Comparison of ENCODE assay signal across 9 cellular contexts in genomic region chr5:59275170-59275536, GRCh38.
DNase-seq lines count a peak whose midpoint lies in the region; TF ChIP-seq lines count a peak whose summit lies in the region.
"Had no signal": no experiment of that assay in that cellular context is flagged by ENCODE, and none has a peak within 500 bp of the region (broad histone marks: within the 10 kb centered on the region; RNA-seq: fewer than 3 reads in every experiment).

No MANE protein-coding gene starts in this region.

- DNase-seq in NCI-H1694 treated with DMSO at 0.1 percent for 48 hours (lab: John Stamatoyannopoulos, UW) (peak; percentile 46), NCI-H1694 (lab: John Stamatoyannopoulos, UW) (no peak), dorsolateral prefrontal cortex (no peak), Kasumi-1 (lab: John Stamatoyannopoulos, UW) (no peak), NOMO-1 treated with DMSO at 0.1 percent for 48 hours (lab: John Stamatoyannopoulos, UW; ENCODE audit: unreplicated experiment) (no peak)
- DNase-seq in effector CD8-positive, alpha-beta T cell (lab: John Stamatoyannopoulos, UW) = no peak
- DNase-seq: 8988T had no signal

- H3K4me3 ChIP-seq in dorsolateral prefrontal cortex = peak overlapping the region; percentile 0 to 72 (median 54)
- peak overlapping the region; percentile 72 to 89 for H3K4me3 ChIP-seq in mucosa of rectum (ENCODE audit: low read length in 2 of 2)
- peak overlapping the region; percentile 38 for H3K4me3 ChIP-seq in thymus (ENCODE audit: low read length)

- H3K36me3 ChIP-seq in mucosa of rectum (ENCODE audit: control insufficient read depth in 2 of 2, insufficient read depth in 2 of 2, low read length in 2 of 2) (no peaks in the 10 kb centered on the region), thymus (ENCODE audit: control insufficient read depth, insufficient read depth) (no peaks in the 10 kb centered on the region)

- TF ChIP-seq CTCF in dorsolateral prefrontal cortex (IDR thresholded peaks at IDR 0.05 in 54 of 56, conservative IDR thresholded peaks at IDR 0.05 in 2 of 56; ENCODE audit: low read depth in 1 of 56, partially characterized antibody in 56 of 56) = no peak

- H3K9me3 ChIP-seq in mucosa of rectum (ENCODE audit: control insufficient read depth in 2 of 2, low read length in 2 of 2) (no peaks in the 10 kb centered on the region), thymus (ENCODE audit: control insufficient read depth) (no peaks in the 10 kb centered on the region)

- H3K27me3 ChIP-seq in dorsolateral prefrontal cortex (no peaks in the 10 kb centered on the region), mucosa of rectum (ENCODE audit: control insufficient read depth in 2 of 2, insufficient read depth in 2 of 2, low read length in 2 of 2) (no peaks in the 10 kb centered on the region), thymus (ENCODE audit: control insufficient read depth, insufficient read depth) (no peaks in the 10 kb centered on the region)

- intact Hi-C loops in dorsolateral prefrontal cortex (cut with DNase I) = no loop called here

- peaks cover 3 to 15% of the 10 kb centered on the region in 2 donors for H3K4me1 ChIP-seq in mucosa of rectum (ENCODE audit: control insufficient read depth in 2 of 2, insufficient read depth in 2 of 2, low read length in 2 of 2)
- H3K4me1 ChIP-seq in thymus (ENCODE audit: control insufficient read depth, insufficient read depth, low read length) = no peaks in the 10 kb centered on the region

- H3K9ac ChIP-seq in mucosa of rectum (ENCODE audit: low read depth in 1 of 2, low read length in 2 of 2) = peak overlapping the region; percentile 73 to 93

- peak overlapping the region in 48 of 59 donors; percentile 3 to 85 (median 62) for H3K27ac ChIP-seq in dorsolateral prefrontal cortex
- peak overlapping the region; percentile 87 to 91 for H3K27ac ChIP-seq in mucosa of rectum (ENCODE audit: low read depth in 2 of 2, low read length in 2 of 2)
- no peak overlapping the region for H3K27ac ChIP-seq in thymus (ENCODE audit: low read depth)

- 41% methylated on average over 5 of the region's 5 CpGs for WGBS in thymus
